Comparison of ENCODE assay signal across 18 cellular contexts in genomic region chr9:17013010-17013409, GRCh38.
DNase-seq lines count a peak whose midpoint lies in the region; TF ChIP-seq lines count a peak whose summit lies in the region.
"Had no signal": no experiment of that assay in that cellular context is flagged by ENCODE, and none has a peak within 500 bp of the region (broad histone marks: within the 10 kb centered on the region; RNA-seq: fewer than 3 reads in every experiment).

No MANE protein-coding gene starts in this region.

- H3K9me3 Mint-ChIP-seq in MCF 10A (ENCODE audit: unreplicated experiment): no peaks in the 10 kb centered on the region
- H3K9me3 Mint-ChIP-seq: CD4-positive, alpha-beta T cell; H9 had no signal

- intact Hi-C loops in mammary epithelial cell (cut with micrococcal nuclease) (no loop called here), MCF 10A (cut with micrococcal nuclease) (no loop called here), PC-9 (cut with micrococcal nuclease; ENCODE audit: unreplicated experiment) (no loop called here)

- H3K27me3 ChIP-seq in mammary epithelial cell (ENCODE audit: insufficient read depth, low read length) (peaks cover 2% of the 10 kb centered on the region), PC-9 (ENCODE audit: insufficient read depth, low read depth) (no peaks in the 10 kb centered on the region)

- H3K4me2 ChIP-seq in mammary epithelial cell (ENCODE audit: insufficient read depth, low read depth, low read length): no peak overlapping the region
- H3K4me2 ChIP-seq in PC-9: no peak overlapping the region
- H3K4me2 ChIP-seq: A549 had no signal

- H4K20me1 ChIP-seq in mammary epithelial cell (ENCODE audit: insufficient read depth, low read length) (no peaks in the 10 kb centered on the region), PC-9 (ENCODE audit: insufficient read depth) (no peaks in the 10 kb centered on the region)

- H3K79me2 ChIP-seq in mammary epithelial cell (ENCODE audit: insufficient read depth, low read length): no peaks in the 10 kb centered on the region
- H3K79me2 ChIP-seq in PC-9 (ENCODE audit: low read depth): no peaks in the 10 kb centered on the region

- H3K36me3 Mint-ChIP-seq in MCF 10A (ENCODE audit: insufficient read depth, unreplicated experiment): no peaks in the 10 kb centered on the region

- POLR2A ChIA-PET in MCF 10A (lab: Yijun Ruan, JAX): no interaction called here
- POLR2A ChIA-PET in PC-9 (lab: Charles Lee; ENCODE audit: unreplicated experiment): no interaction called here

- no peaks in the 10 kb centered on the region for H3K9me3 ChIP-seq in mammary epithelial cell (replicated peaks; ENCODE audit: insufficient read depth, low read length)
- no peaks in the 10 kb centered on the region for H3K9me3 ChIP-seq in PC-9 (ENCODE audit: insufficient read depth, low read depth)
- H3K9me3 ChIP-seq: A549 had no signal

- no peaks in the 10 kb centered on the region for H3K4me1 ChIP-seq in mammary epithelial cell (ENCODE audit: insufficient read depth, low read length)
- H3K4me1 ChIP-seq in PC-9 (replicated peaks; ENCODE audit: insufficient read depth): no peaks in the 10 kb centered on the region
- H3K4me1 ChIP-seq: A549 had no signal

- no TSS peak for BruUV-seq in mammary epithelial cell (replicated peaks; lab: Mats Ljungman, UMichigan)
- no TSS peak for BruUV-seq in MCF 10A (replicated peaks; lab: Mats Ljungman, UMichigan)
- no TSS peak for BruUV-seq in PC-9 (replicated peaks; lab: Mats Ljungman, UMichigan)

- CTCF ChIA-PET in mammary epithelial cell (lab: Charles Lee; ENCODE audit: low non-redundant PET): no interaction called here
- CTCF ChIA-PET in MCF 10A (lab: Yijun Ruan, JAX): no interaction called here
- CTCF ChIA-PET in PC-9 (lab: Charles Lee): no interaction called here

- H3K4me3 ChIP-seq in mammary epithelial cell (replicated peaks in 1 of 3; ENCODE audit: insufficient read depth in 1 of 3, low read depth in 2 of 3, low read length in 3 of 3) (no peak overlapping the region), epithelial cell of esophagus (ENCODE audit: low read length) (no peak overlapping the region), PC-9 (no peak overlapping the region)
- H3K4me3 ChIP-seq: A549 had no signal

- DNase-seq in mammary epithelial cell (peak; percentile 66), MCF 10A (ENCODE audit: unreplicated experiment) (no peak), epithelial cell of esophagus (ENCODE audit: low read depth) (peak; percentile 63), kidney tubule cell (ENCODE audit: low spot score) (peak; percentile 15), PC-9 (no peak), GF-D8 (lab: John Stamatoyannopoulos, UW) (no peak), NOMO-1 treated with dmso at 0.1 percent for 144 hours (lab: John Stamatoyannopoulos, UW; ENCODE audit: unreplicated experiment) (no peak)
- no peak for DNase-seq in effector CD8-positive, alpha-beta T cell (lab: John Stamatoyannopoulos, UW)
- DNase-seq: AML-193; CD4-positive, alpha-beta T cell; DMS153; DMS79; GDM1; GOT3; H9 had no signal

- dilution Hi-C loops in mammary epithelial cell (cut with HindIII; ENCODE audit: low sequenced_read_pairs): no loop called here

- no peaks in the 10 kb centered on the region for H3K4me1 Mint-ChIP-seq in MCF 10A (ENCODE audit: insufficient read depth, unreplicated experiment)
- H3K4me1 Mint-ChIP-seq: H9 had no signal

- no peaks in the 10 kb centered on the region for H3F3A ChIP-seq in PC-9 (ENCODE audit: insufficient read depth, low read depth)

- H3K27ac Mint-ChIP-seq in MCF 10A (ENCODE audit: low read depth, unreplicated experiment): no peak overlapping the region
- H3K27ac Mint-ChIP-seq: CD4-positive, alpha-beta T cell; H9 had no signal

- H3K27me3 Mint-ChIP-seq in MCF 10A (ENCODE audit: insufficient read depth, unreplicated experiment): no peaks in the 10 kb centered on the region
- H3K27me3 Mint-ChIP-seq: CD4-positive, alpha-beta T cell had no signal

- no peaks in the 10 kb centered on the region for H3K9me2 ChIP-seq in PC-9 (ENCODE audit: insufficient read depth)

- H3K36me3 ChIP-seq in mammary epithelial cell (ENCODE audit: insufficient read depth, low read length) (no peaks in the 10 kb centered on the region), PC-9 (ENCODE audit: low read depth) (no peaks in the 10 kb centered on the region)

- H3K4me3 Mint-ChIP-seq in MCF 10A (ENCODE audit: unreplicated experiment): no peak overlapping the region
- H3K4me3 Mint-ChIP-seq: CD4-positive, alpha-beta T cell; H9 had no signal

- H2AFZ ChIP-seq in mammary epithelial cell (ENCODE audit: low read depth, low read length) (no peak overlapping the region), PC-9 (no peak overlapping the region)

- H3K9ac ChIP-seq in mammary epithelial cell (ENCODE audit: insufficient read depth, low read length): no peak overlapping the region

- H3K27ac ChIP-seq in mammary epithelial cell (ENCODE audit: insufficient read depth, low read depth, low read length): no peak overlapping the region
- no peak overlapping the region for H3K27ac ChIP-seq in PC-9
- H3K27ac ChIP-seq: 22Rv1, A549, C4-2B had no signal

- 51% methylated on average over 3 of the region's 3 CpGs for WGBS in mammary epithelial cell (ENCODE audit: low coverage, missing lambda C conversion rate)

- in situ Hi-C loops in mammary epithelial cell (cut with MboI; ENCODE audit: low sequenced_read_pairs in 2 of 2): no loop called here

- no peak for TF ChIP-seq CTCF in mammary epithelial cell (conservative IDR thresholded peaks at IDR 0.05 in 1 of 2, IDR thresholded peaks at IDR 0.05 in 1 of 2; ENCODE audit: extremely low read depth in 1 of 2, insufficient read depth in 1 of 2, low read depth in 1 of 2, low read length in 2 of 2)
- TF ChIP-seq CTCF in MCF 10A (IDR thresholded peaks at IDR 0.05; ENCODE audit: unreplicated experiment): no peak
- TF ChIP-seq CTCF in epithelial cell of esophagus (IDR thresholded peaks at IDR 0.05; ENCODE audit: insufficient read depth, low read depth, low read length, missing control alignments): no peak
- TF ChIP-seq CTCF in PC-9 (conservative IDR thresholded peaks at IDR 0.05): no peak

Comparison
In these comparisons a context has a peak if more than half of its experiments do, and no peak if none do; other contexts are left out.
1. DNase-seq: peak in mammary epithelial cell (single experiment), epithelial cell of esophagus (single experiment) and kidney tubule cell (single experiment); none in MCF 10A (single experiment), effector CD8-positive, alpha-beta T cell (single experiment), PC-9 (0 of 2), GF-D8 (single experiment) and NOMO-1 treated with dmso at 0.1 percent for 144 hours (single experiment).